In genomic region chr1:17826165-17826488, GRCh38 we compare ENCODE assay signal across 8 cellular contexts.
A peak's percentile ranks its signal among the peaks of the same experiment; 100 is the strongest.
DNase-seq lines count a peak whose midpoint lies in the region; ATAC-seq and TF ChIP-seq lines count a peak whose summit lies in the region.

No MANE protein-coding gene starts in this region.

- DNase-seq in NCI-H748 (lab: John Stamatoyannopoulos, UW; ENCODE audit: unreplicated experiment) (peak; percentile 20), NCI-H748 treated with DMSO at 0.1 percent for 48 hours (lab: John Stamatoyannopoulos, UW) (no peak), esophagus squamous epithelium (lab: John Stamatoyannopoulos, UW) (no peak), osteoblast (ENCODE audit: insufficient read length, low spot score, missing footprints) (peak; percentile 94), NCI-H2081 (lab: John Stamatoyannopoulos, UW) (no peak)

- TF ChIP-seq CTCF in OCI-LY1 (IDR thresholded peaks at IDR 0.05; ENCODE audit: low read length) (peak; percentile 62; the same call in 1 of the 2 replicates), esophagus squamous epithelium (IDR thresholded peaks at IDR 0.05) (peak in 4 of 6 experiments; percentile 36 to 50 (median 38)), osteoblast (IDR thresholded peaks at IDR 0.05; ENCODE audit: extremely low read depth, low read depth, low read length) (peak; percentile 84)

- no peak overlapping the region for H2AFZ ChIP-seq in OCI-LY1 (ENCODE audit: low read length)
- no peak overlapping the region for H2AFZ ChIP-seq in osteoblast (ENCODE audit: low read length)

- H3K9me3 ChIP-seq in OCI-LY1 (ENCODE audit: low read length) (no peaks in the 10 kb centered on the region), esophagus squamous epithelium (no peaks in the 10 kb centered on the region), osteoblast (ENCODE audit: low read depth, low read length) (no peaks in the 10 kb centered on the region)

- H3K27ac ChIP-seq in OCI-LY1 (ENCODE audit: low read depth, low read length, poor library complexity, severe bottlenecking) = no peak overlapping the region
- no peak overlapping the region for H3K27ac ChIP-seq in esophagus squamous epithelium
- no peak overlapping the region for H3K27ac ChIP-seq in osteoblast (ENCODE audit: low read depth, low read length)

- TF ChIP-seq POLR2A in esophagus squamous epithelium (IDR thresholded peaks at IDR 0.05) = no peak

- H3K79me2 ChIP-seq in OCI-LY1 (ENCODE audit: insufficient read depth, low read length) = no peaks in the 10 kb centered on the region
- no peaks in the 10 kb centered on the region for H3K79me2 ChIP-seq in osteoblast (ENCODE audit: insufficient read depth, low read length)

- no peaks in the 10 kb centered on the region for H3K4me1 ChIP-seq in OCI-LY1 (ENCODE audit: insufficient read depth, low read length, severe bottlenecking)
- no peaks in the 10 kb centered on the region for H3K4me1 ChIP-seq in esophagus squamous epithelium
- no peaks in the 10 kb centered on the region for H3K4me1 ChIP-seq in osteoblast (ENCODE audit: insufficient read depth, low read length)

- WGBS in esophagus squamous epithelium, 2 donors = 20 to 61% methylated on average over 1 to 6 of the region's 16 CpGs

- no peaks in the 10 kb centered on the region for H4K20me1 ChIP-seq in OCI-LY1 (ENCODE audit: insufficient read depth, low read length)
- H4K20me1 ChIP-seq in osteoblast (ENCODE audit: insufficient read depth, low read length) = no peaks in the 10 kb centered on the region

- no peak for ATAC-seq in GM21390 (IDR thresholded peaks at IDR 0.05; ENCODE audit: unreplicated experiment)
- ATAC-seq in GM18502 (IDR thresholded peaks at IDR 0.05; ENCODE audit: poor library complexity, unreplicated experiment) = no peak

- H3K4me3 ChIP-seq in OCI-LY1 (ENCODE audit: low read depth, low read length, poor library complexity, severe bottlenecking) (no peak overlapping the region), esophagus squamous epithelium (no peak overlapping the region), osteoblast (ENCODE audit: insufficient read depth, low read length) (no peak overlapping the region)

- H3K27me3 ChIP-seq in OCI-LY1 (ENCODE audit: insufficient read depth, low read length) (no peaks in the 10 kb centered on the region), esophagus squamous epithelium (peaks cover 0 to 82% (median 0%) of the 10 kb centered on the region in 4 donors), osteoblast (ENCODE audit: insufficient read depth, low read length) (peaks cover 5% of the 10 kb centered on the region)

- H3K9ac ChIP-seq in OCI-LY1 (ENCODE audit: low read length) = no peak overlapping the region

- no peak overlapping the region for H3K4me2 ChIP-seq in OCI-LY1 (ENCODE audit: low read length)
- no peak overlapping the region for H3K4me2 ChIP-seq in osteoblast (ENCODE audit: insufficient read depth, low read length)

- no peaks in the 10 kb centered on the region for H3F3A ChIP-seq in OCI-LY1 (ENCODE audit: insufficient read depth, low read length)

- no peaks in the 10 kb centered on the region for H3K9me2 ChIP-seq in OCI-LY1 (ENCODE audit: low read depth, low read length)

- intact Hi-C loops in esophagus squamous epithelium (cut with DNase I) = no loop called here

- H3K36me3 ChIP-seq in OCI-LY1 (ENCODE audit: insufficient read depth, low read length) (no peaks in the 10 kb centered on the region), esophagus squamous epithelium (no peaks in the 10 kb centered on the region), osteoblast (ENCODE audit: insufficient read depth, low read length) (no peaks in the 10 kb centered on the region)

Comparison
In these comparisons a context has a peak if more than half of its experiments do, and no peak if none do; other contexts are left out.
1. DNase-seq: peak in NCI-H748 (single experiment) and osteoblast (single experiment); none in NCI-H748 treated with DMSO at 0.1 percent for 48 hours (single experiment), esophagus squamous epithelium (single experiment) and NCI-H2081 (0 of 2).
2. Peak in every context shown above with its lines, with median percentiles within 50 percentile points of each other: CTCF ChIP-seq.